ENCODE assay signal across 1 cellular context in the genomic region with DNA sequence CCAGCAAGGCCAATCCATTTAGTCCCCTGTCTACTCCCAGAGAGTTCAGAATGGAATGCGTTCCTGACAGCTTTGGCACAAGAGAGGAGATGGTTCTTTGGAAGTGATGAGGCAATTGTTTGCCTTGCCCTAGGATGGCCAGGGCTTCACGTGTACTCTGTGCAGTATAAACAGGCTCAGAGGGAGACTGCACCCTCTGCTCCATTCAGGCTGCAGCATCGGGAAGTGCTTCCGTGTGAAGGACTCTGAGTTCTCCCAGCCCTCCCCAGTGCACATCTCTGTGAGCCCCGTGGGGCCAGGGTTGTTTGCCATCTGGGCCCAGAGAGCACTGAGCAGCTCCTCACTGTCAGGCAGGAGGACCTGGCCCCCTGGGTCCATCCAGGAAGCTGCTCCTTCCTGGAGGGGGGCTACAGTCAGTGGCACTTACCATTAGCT.
TF ChIP-seq lines count a peak whose summit lies in the region.

No MANE protein-coding gene starts in this region.

TF ChIP-seq in HepG2, 621 proteins besides CTCF, POLR2A, EP300 and RAD21 (continued from another document and continues in another):
- peak; percentile 80; the same call in 1 of the 2 replicates for TF ChIP-seq CBX5 (CRISPR knock-in tag; IDR thresholded peaks at IDR 0.05; ENCODE audit: borderline replicate concordance)
- TF ChIP-seq, protein P1, sequence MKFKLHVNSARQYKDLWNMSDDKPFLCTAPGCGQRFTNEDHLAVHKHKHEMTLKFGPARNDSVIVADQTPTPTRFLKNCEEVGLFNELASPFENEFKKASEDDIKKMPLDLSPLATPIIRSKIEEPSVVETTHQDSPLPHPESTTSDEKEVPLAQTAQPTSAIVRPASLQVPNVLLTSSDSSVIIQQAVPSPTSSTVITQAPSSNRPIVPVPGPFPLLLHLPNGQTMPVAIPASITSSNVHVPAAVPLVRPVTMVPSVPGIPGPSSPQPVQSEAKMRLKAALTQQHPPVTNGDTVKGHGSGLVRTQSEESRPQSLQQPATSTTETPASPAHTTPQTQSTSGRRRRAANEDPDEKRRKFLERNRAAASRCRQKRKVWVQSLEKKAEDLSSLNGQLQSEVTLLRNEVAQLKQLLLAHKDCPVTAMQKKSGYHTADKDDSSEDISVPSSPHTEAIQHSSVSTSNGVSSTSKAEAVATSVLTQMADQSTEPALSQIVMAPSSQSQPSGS (CRISPR knock-in tag; IDR thresholded peaks at IDR 0.05), result peak; percentile 86; the same call in 1 of the 2 replicates
- TF ChIP-seq, protein P2, sequence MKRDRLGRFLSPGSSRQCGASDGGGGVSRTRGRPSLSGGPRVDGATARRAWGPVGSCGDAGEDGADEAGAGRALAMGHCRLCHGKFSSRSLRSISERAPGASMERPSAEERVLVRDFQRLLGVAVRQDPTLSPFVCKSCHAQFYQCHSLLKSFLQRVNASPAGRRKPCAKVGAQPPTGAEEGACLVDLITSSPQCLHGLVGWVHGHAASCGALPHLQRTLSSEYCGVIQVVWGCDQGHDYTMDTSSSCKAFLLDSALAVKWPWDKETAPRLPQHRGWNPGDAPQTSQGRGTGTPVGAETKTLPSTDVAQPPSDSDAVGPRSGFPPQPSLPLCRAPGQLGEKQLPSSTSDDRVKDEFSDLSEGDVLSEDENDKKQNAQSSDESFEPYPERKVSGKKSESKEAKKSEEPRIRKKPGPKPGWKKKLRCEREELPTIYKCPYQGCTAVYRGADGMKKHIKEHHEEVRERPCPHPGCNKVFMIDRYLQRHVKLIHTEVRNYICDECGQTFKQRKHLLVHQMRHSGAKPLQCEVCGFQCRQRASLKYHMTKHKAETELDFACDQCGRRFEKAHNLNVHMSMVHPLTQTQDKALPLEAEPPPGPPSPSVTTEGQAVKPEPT (CRISPR knock-in tag; IDR thresholded peaks at IDR 0.05; ENCODE audit: low read depth), result no peak
- TF ChIP-seq, protein P3, sequence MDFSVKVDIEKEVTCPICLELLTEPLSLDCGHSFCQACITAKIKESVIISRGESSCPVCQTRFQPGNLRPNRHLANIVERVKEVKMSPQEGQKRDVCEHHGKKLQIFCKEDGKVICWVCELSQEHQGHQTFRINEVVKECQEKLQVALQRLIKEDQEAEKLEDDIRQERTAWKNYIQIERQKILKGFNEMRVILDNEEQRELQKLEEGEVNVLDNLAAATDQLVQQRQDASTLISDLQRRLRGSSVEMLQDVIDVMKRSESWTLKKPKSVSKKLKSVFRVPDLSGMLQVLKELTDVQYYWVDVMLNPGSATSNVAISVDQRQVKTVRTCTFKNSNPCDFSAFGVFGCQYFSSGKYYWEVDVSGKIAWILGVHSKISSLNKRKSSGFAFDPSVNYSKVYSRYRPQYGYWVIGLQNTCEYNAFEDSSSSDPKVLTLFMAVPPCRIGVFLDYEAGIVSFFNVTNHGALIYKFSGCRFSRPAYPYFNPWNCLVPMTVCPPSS (IDR thresholded peaks at IDR 0.05), result no peak
- no peak for TF ChIP-seq BRD4 (CRISPR knock-in tag; IDR thresholded peaks at IDR 0.05)
- TF ChIP-seq U2AF1 (optimal IDR thresholded peaks at IDR 0.05; ENCODE audit: low read depth, low read length), result no peak
- TF ChIP-seq ZNF205 (CRISPR knock-in tag; IDR thresholded peaks at IDR 0.05), result no peak; the same call in 1 of the 2 replicates
- TF ChIP-seq FOXJ3 (CRISPR knock-in tag; IDR thresholded peaks at IDR 0.05; ENCODE audit: borderline replicate concordance), result peak; percentile 87; the same call in 1 of the 2 replicates
- TF ChIP-seq KLF11 (CRISPR knock-in tag; IDR thresholded peaks at IDR 0.05), result 0 out of 2 replicates have a peak, but pooled peaks have one; percentile 38
- TF ChIP-seq KLF9 (CRISPR knock-in tag; IDR thresholded peaks at IDR 0.05; ENCODE audit: low read depth), result no peak
- TF ChIP-seq RARG (CRISPR knock-in tag; IDR thresholded peaks at IDR 0.05; ENCODE audit: low read depth), result no peak
- TF ChIP-seq, protein P4, sequence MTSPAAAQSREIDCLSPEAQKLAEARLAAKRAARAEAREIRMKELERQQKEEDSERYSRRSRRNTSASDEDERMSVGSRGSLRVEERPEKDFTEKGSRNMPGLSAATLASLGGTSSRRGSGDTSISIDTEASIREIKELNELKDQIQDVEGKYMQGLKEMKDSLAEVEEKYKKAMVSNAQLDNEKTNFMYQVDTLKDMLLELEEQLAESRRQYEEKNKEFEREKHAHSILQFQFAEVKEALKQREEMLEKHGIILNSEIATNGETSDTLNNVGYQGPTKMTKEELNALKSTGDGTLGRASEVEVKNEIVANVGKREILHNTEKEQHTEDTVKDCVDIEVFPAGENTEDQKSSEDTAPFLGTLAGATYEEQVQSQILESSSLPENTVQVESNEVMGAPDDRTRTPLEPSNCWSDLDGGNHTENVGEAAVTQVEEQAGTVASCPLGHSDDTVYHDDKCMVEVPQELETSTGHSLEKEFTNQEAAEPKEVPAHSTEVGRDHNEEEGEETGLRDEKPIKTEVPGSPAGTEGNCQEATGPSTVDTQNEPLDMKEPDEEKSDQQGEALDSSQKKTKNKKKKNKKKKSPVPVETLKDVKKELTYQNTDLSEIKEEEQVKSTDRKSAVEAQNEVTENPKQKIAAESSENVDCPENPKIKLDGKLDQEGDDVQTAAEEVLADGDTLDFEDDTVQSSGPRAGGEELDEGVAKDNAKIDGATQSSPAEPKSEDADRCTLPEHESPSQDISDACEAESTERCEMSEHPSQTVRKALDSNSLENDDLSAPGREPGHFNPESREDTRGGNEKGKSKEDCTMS (CRISPR knock-in tag; conservative IDR thresholded peaks at IDR 0.05), result no peak
- peak in 1 of 2 experiments; percentile 86; a peak in 2 of 4 replicates for TF ChIP-seq KLF16 (CRISPR knock-in tag; IDR thresholded peaks at IDR 0.05)
- peak; percentile 74 for TF ChIP-seq KAT8 (CRISPR knock-in tag; IDR thresholded peaks at IDR 0.05)
- TF ChIP-seq TCF12 (IDR thresholded peaks at IDR 0.05), result no peak
- TF ChIP-seq TCF12 (CRISPR knock-in tag; IDR thresholded peaks at IDR 0.05), result no peak; the same call in 1 of the 2 replicates
- TF ChIP-seq, protein P5, sequence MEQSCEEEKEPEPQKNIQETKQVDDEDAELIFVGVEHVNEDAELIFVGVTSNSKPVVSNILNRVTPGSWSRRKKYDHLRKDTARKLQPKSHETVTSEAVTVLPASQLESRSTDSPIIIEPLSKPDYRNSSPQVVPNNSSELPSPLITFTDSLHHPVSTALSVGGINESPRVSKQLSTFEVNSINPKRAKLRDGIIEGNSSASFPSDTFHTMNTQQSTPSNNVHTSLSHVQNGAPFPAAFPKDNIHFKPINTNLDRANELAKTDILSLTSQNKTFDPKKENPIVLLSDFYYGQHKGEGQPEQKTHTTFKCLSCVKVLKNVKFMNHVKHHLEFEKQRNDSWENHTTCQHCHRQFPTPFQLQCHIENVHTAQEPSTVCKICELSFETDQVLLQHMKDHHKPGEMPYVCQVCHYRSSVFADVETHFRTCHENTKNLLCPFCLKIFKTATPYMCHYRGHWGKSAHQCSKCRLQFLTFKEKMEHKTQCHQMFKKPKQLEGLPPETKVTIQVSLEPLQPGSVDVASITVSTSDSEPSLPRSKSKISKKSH (CRISPR knock-in tag; IDR thresholded peaks at IDR 0.05; ENCODE audit: borderline replicate concordance), result peak; percentile 58; the same call in 1 of the 2 replicates
- TF ChIP-seq MED8 (CRISPR knock-in tag; IDR thresholded peaks at IDR 0.05; ENCODE audit: insufficient replicate concordance), result no peak
- peak; percentile 80; the same call in 1 of the 2 replicates for TF ChIP-seq JUN (CRISPR knock-in tag; IDR thresholded peaks at IDR 0.05)
- TF ChIP-seq HNRNPK (IDR thresholded peaks at IDR 0.05; ENCODE audit: low read depth, low read length, poor library complexity, severe bottlenecking), result no peak
- no peak for TF ChIP-seq ZNF709 (CRISPR knock-in tag; IDR thresholded peaks at IDR 0.05)
- no peak for TF ChIP-seq ZNF607 (CRISPR knock-in tag; IDR thresholded peaks at IDR 0.05; ENCODE audit: borderline replicate concordance)
- TF ChIP-seq MAFG (CRISPR knock-in tag; IDR thresholded peaks at IDR 0.05), result no peak
- no peak for TF ChIP-seq ZNF891 (CRISPR knock-in tag; IDR thresholded peaks at IDR 0.05)
- no peak; the same call in 1 of the 2 replicates for TF ChIP-seq ZFP36L1 (CRISPR knock-in tag; IDR thresholded peaks at IDR 0.05)
- TF ChIP-seq, protein P6, sequence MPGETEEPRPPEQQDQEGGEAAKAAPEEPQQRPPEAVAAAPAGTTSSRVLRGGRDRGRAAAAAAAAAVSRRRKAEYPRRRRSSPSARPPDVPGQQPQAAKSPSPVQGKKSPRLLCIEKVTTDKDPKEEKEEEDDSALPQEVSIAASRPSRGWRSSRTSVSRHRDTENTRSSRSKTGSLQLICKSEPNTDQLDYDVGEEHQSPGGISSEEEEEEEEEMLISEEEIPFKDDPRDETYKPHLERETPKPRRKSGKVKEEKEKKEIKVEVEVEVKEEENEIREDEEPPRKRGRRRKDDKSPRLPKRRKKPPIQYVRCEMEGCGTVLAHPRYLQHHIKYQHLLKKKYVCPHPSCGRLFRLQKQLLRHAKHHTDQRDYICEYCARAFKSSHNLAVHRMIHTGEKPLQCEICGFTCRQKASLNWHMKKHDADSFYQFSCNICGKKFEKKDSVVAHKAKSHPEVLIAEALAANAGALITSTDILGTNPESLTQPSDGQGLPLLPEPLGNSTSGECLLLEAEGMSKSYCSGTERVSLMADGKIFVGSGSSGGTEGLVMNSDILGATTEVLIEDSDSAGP (CRISPR knock-in tag; IDR thresholded peaks at IDR 0.05; ENCODE audit: borderline replicate concordance), result peak; percentile 56; the same call in 1 of the 2 replicates
- no peak for TF ChIP-seq ZNF367 (CRISPR knock-in tag; IDR thresholded peaks at IDR 0.05; ENCODE audit: borderline replicate concordance)
- peak; percentile 76; the same call in 1 of the 2 replicates for TF ChIP-seq RFXAP (CRISPR knock-in tag; IDR thresholded peaks at IDR 0.05; ENCODE audit: borderline replicate concordance)
- no peak for TF ChIP-seq ATF7-NPFF (CRISPR knock-in tag; IDR thresholded peaks at IDR 0.05; ENCODE audit: low read depth)
- peak; percentile 50; the same call in 1 of the 2 replicates for TF ChIP-seq IRX3 (CRISPR knock-in tag; IDR thresholded peaks at IDR 0.05; ENCODE audit: borderline replicate concordance, low read depth)
- TF ChIP-seq PAF1 (CRISPR knock-in tag; IDR thresholded peaks at IDR 0.05), result no peak
- TF ChIP-seq CREB1 (IDR thresholded peaks at IDR 0.05), result no peak
- no peak for TF ChIP-seq CREB1 (CRISPR knock-in tag; IDR thresholded peaks at IDR 0.05)
- TF ChIP-seq WIZ (CRISPR knock-in tag; IDR thresholded peaks at IDR 0.05), result peak; percentile 88
- TF ChIP-seq SMAD9 (CRISPR knock-in tag; IDR thresholded peaks at IDR 0.05), result no peak
- TF ChIP-seq SMARCC2 (IDR thresholded peaks at IDR 0.05), result no peak
- TF ChIP-seq, protein P7, sequence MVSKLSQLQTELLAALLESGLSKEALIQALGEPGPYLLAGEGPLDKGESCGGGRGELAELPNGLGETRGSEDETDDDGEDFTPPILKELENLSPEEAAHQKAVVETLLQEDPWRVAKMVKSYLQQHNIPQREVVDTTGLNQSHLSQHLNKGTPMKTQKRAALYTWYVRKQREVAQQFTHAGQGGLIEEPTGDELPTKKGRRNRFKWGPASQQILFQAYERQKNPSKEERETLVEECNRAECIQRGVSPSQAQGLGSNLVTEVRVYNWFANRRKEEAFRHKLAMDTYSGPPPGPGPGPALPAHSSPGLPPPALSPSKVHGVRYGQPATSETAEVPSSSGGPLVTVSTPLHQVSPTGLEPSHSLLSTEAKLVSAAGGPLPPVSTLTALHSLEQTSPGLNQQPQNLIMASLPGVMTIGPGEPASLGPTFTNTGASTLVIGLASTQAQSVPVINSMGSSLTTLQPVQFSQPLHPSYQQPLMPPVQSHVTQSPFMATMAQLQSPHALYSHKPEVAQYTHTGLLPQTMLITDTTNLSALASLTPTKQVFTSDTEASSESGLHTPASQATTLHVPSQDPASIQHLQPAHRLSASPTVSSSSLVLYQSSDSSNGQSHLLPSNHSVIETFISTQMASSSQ (IDR thresholded peaks at IDR 0.05; ENCODE audit: low read depth), result peak; percentile 36; the same call in 1 of the 2 replicates
- TF ChIP-seq, protein P7 (CRISPR knock-in tag; IDR thresholded peaks at IDR 0.05; ENCODE audit: borderline replicate concordance), result peak; percentile 81
- TF ChIP-seq ZNF720 (CRISPR knock-in tag; IDR thresholded peaks at IDR 0.05), result no peak
- TF ChIP-seq RFX1 (IDR thresholded peaks at IDR 0.05), result no peak
- TF ChIP-seq ZFP82 (CRISPR knock-in tag; IDR thresholded peaks at IDR 0.05; ENCODE audit: borderline replicate concordance), result no peak
- TF ChIP-seq, protein P8, sequence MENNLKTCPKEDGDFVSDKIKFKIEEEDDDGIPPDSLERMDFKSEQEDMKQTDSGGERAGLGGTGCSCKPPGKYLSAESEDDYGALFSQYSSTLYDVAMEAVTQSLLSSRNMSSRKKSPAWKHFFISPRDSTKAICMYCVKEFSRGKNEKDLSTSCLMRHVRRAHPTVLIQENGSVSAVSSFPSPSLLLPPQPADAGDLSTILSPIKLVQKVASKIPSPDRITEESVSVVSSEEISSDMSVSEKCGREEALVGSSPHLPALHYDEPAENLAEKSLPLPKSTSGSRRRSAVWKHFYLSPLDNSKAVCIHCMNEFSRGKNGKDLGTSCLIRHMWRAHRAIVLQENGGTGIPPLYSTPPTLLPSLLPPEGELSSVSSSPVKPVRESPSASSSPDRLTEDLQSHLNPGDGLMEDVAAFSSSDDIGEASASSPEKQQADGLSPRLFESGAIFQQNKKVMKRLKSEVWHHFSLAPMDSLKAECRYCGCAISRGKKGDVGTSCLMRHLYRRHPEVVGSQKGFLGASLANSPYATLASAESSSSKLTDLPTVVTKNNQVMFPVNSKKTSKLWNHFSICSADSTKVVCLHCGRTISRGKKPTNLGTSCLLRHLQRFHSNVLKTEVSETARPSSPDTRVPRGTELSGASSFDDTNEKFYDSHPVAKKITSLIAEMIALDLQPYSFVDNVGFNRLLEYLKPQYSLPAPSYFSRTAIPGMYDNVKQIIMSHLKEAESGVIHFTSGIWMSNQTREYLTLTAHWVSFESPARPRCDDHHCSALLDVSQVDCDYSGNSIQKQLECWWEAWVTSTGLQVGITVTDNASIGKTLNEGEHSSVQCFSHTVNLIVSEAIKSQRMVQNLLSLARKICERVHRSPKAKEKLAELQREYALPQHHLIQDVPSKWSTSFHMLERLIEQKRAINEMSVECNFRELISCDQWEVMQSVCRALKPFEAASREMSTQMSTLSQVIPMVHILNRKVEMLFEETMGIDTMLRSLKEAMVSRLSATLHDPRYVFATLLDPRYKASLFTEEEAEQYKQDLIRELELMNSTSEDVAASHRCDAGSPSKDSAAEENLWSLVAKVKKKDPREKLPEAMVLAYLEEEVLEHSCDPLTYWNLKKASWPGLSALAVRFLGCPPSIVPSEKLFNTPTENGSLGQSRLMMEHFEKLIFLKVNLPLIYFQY (CRISPR knock-in tag; IDR thresholded peaks at IDR 0.05; ENCODE audit: borderline replicate concordance), result 0 out of 2 replicates have a peak, but pooled peaks have one; percentile 46
- TF ChIP-seq GZF1 (CRISPR knock-in tag; IDR thresholded peaks at IDR 0.05), result no peak; the same call in 1 of the 2 replicates
- TF ChIP-seq ZNF839 (CRISPR knock-in tag; IDR thresholded peaks at IDR 0.05; ENCODE audit: borderline replicate concordance), result no peak
- TF ChIP-seq ZKSCAN1 (IDR thresholded peaks at IDR 0.05; ENCODE audit: low read length), result no peak
- no peak for TF ChIP-seq NCOA5 (CRISPR knock-in tag; IDR thresholded peaks at IDR 0.05)
